Comparison of ENCODE assay signal across 22 cellular contexts in genomic region chrX:29858714-29859113, GRCh38.
A peak's percentile ranks its signal among the peaks of the same experiment; 100 is the strongest.
DNase-seq lines count a peak whose midpoint lies in the region; ATAC-seq and TF ChIP-seq lines count a peak whose summit lies in the region.
"Had no signal": no experiment of that assay in that cellular context is flagged by ENCODE, and none has a peak within 500 bp of the region (broad histone marks: within the 10 kb centered on the region; RNA-seq: fewer than 3 reads in every experiment).

No MANE protein-coding gene starts in this region.

- no peaks in the 10 kb centered on the region for H3K9me3 ChIP-seq in breast epithelium
- H3K9me3 ChIP-seq in SK-N-SH, result no peaks in the 10 kb centered on the region
- H3K9me3 ChIP-seq in fibroblast of lung (ENCODE audit: control insufficient read depth, insufficient read depth, low read depth, low read length), result no peaks in the 10 kb centered on the region
- H3K9me3 ChIP-seq in mesenchymal stem cell (ENCODE audit: control insufficient read depth, low read length), result no peaks in the 10 kb centered on the region
- H3K9me3 ChIP-seq: psoas muscle, SJSA1, tibial artery had no signal

- H3K4me3 ChIP-seq in breast epithelium (no peak overlapping the region), SK-N-SH (ENCODE audit: low read depth in 2 of 2, low read length in 1 of 2) (no peak overlapping the region), fibroblast of lung (replicated peaks in 1 of 4; ENCODE audit: control extremely low read depth in 1 of 4, insufficient read depth in 1 of 4, low read depth in 3 of 4, low read length in 4 of 4) (no peak overlapping the region), mesenchymal stem cell (ENCODE audit: insufficient read depth in 1 of 2, low read depth in 1 of 2, low read length in 2 of 2) (no peak overlapping the region)
- H3K4me3 ChIP-seq: PC-9, psoas muscle, SJSA1, tibial artery had no signal

- H3K79me2 ChIP-seq in SK-N-SH (ENCODE audit: insufficient read depth) (no peaks in the 10 kb centered on the region), fibroblast of lung (ENCODE audit: control insufficient read depth, insufficient read depth, low read length) (no peaks in the 10 kb centered on the region)

- H2BK15ac ChIP-seq in mesenchymal stem cell (ENCODE audit: low read depth, poor library complexity, severe bottlenecking), result no peak overlapping the region

- DNase-seq in MCF 10A (ENCODE audit: unreplicated experiment) (peak; percentile 0), breast epithelium (ENCODE audit: low spot score in 2 of 2) (no peak), SK-N-SH (no peak), fibroblast of lung (ENCODE audit: low read depth in 2 of 2) (peak; percentile 43 to 66), mesenchymal stem cell (no peak)
- no peak for DNase-seq in stimulated activated naive CD4-positive, alpha-beta T cell treated with Interleukin-2 at 50 U/mL for 16 hours (lab: John Stamatoyannopoulos, UW)
- DNase-seq: CD4-positive, CD25-positive, alpha-beta regulatory T cell; central memory CD4-positive, alpha-beta T cell; DMS153; effector memory CD4-positive, alpha-beta T cell; left colon; NCI-H1092; NCI-H748 treated with DMSO at 0.1 percent for 48 hours; PC-9; psoas muscle; T-helper 9 cell; tibial artery had no signal

- no peak overlapping the region for H3K4me3 Mint-ChIP-seq in MCF 10A (ENCODE audit: unreplicated experiment)
- H3K4me3 Mint-ChIP-seq: CD4-positive, CD25-positive, alpha-beta regulatory T cell; mesothelial cell of epicardium; neural crest cell had no signal

- no peaks in the 10 kb centered on the region for H3K79me1 ChIP-seq in mesenchymal stem cell (replicated peaks; ENCODE audit: low read length, poor library complexity, severe bottlenecking)

- H3K9ac ChIP-seq in SK-N-SH (no peak overlapping the region), fibroblast of lung (ENCODE audit: insufficient read depth, low read length) (no peak overlapping the region), mesenchymal stem cell (ENCODE audit: low read length) (no peak overlapping the region)

- TF ChIP-seq CTCF in MCF 10A (IDR thresholded peaks at IDR 0.05; ENCODE audit: unreplicated experiment) (no peak), breast epithelium (IDR thresholded peaks at IDR 0.05) (no peak), SK-N-SH (IDR thresholded peaks at IDR 0.05) (no peak), fibroblast of lung (conservative IDR thresholded peaks at IDR 0.05 in 1 of 2, IDR thresholded peaks at IDR 0.05 in 1 of 2; ENCODE audit: low read depth in 1 of 2, low read length in 2 of 2) (no peak)

- no peak overlapping the region for H2BK12ac ChIP-seq in mesenchymal stem cell (ENCODE audit: low read length in 2 of 2)

- no peak overlapping the region for H3K27ac Mint-ChIP-seq in MCF 10A (ENCODE audit: low read depth, unreplicated experiment)
- H3K27ac Mint-ChIP-seq: CD4-positive, CD25-positive, alpha-beta regulatory T cell; mesothelial cell of epicardium had no signal

- H2AK5ac ChIP-seq in mesenchymal stem cell (ENCODE audit: low read length, severe bottlenecking), result no peak overlapping the region

- no peak overlapping the region for H2BK120ac ChIP-seq in mesenchymal stem cell (ENCODE audit: low read depth, low read length)

- intact Hi-C loops in MCF 10A (cut with micrococcal nuclease), result no loop called here
- intact Hi-C loops in breast epithelium (cut with DNase I; ENCODE audit: low total_unique reads), result loop anchor here (10.0 kb wide), 1 partner anchor 354 kb away; no protein-coding TSS in a partner anchor

- H3K27ac ChIP-seq in breast epithelium (no peak overlapping the region), SK-N-SH (ENCODE audit: low read depth in 2 of 2, low read length in 1 of 2) (peak overlapping the region; percentile 36 to 52; a peak in 3 of 4 replicates), fibroblast of lung (ENCODE audit: insufficient read depth, low read length) (no peak overlapping the region), mesenchymal stem cell (ENCODE audit: low read length, poor library complexity, severe bottlenecking) (no peak overlapping the region)
- H3K27ac ChIP-seq: PC-9, psoas muscle, SJSA1, tibial artery had no signal

- no peaks in the 10 kb centered on the region for H3F3A ChIP-seq in SK-N-SH (replicated peaks; ENCODE audit: insufficient read depth)

- no TSS peak for BruUV-seq in MCF 10A (replicated peaks; lab: Mats Ljungman, UMichigan)

- ATAC-seq in HG02798 (IDR thresholded peaks at IDR 0.05; ENCODE audit: poor library complexity, unreplicated experiment), result no peak
- no peak for ATAC-seq in HG03354 (IDR thresholded peaks at IDR 0.05; ENCODE audit: poor library complexity, severe bottlenecking, unreplicated experiment)
- ATAC-seq: left colon, psoas muscle had no signal

- H3K36me3 ChIP-seq in breast epithelium (no peaks in the 10 kb centered on the region), SK-N-SH (replicated peaks in 1 of 2; ENCODE audit: control insufficient read depth in 1 of 2, insufficient read depth in 2 of 2, low read length in 1 of 2) (no peaks in the 10 kb centered on the region), fibroblast of lung (ENCODE audit: control insufficient read depth, insufficient read depth, low read length) (no peaks in the 10 kb centered on the region), mesenchymal stem cell (ENCODE audit: control insufficient read depth in 1 of 2, insufficient read depth in 2 of 2, low read depth in 1 of 2, low read length in 2 of 2) (no peaks in the 10 kb centered on the region)
- H3K36me3 ChIP-seq: SJSA1, tibial artery had no signal

- no peak for TF ChIP-seq POLR2A in breast epithelium (IDR thresholded peaks at IDR 0.05)

- H3K9me2 ChIP-seq in SK-N-SH, result no peaks in the 10 kb centered on the region

- no peak for TF ChIP-seq RAD21 in SK-N-SH (IDR thresholded peaks at IDR 0.05; ENCODE audit: low read length)

- peaks cover 41% of the 10 kb centered on the region for H3K27me3 Mint-ChIP-seq in MCF 10A (ENCODE audit: insufficient read depth, unreplicated experiment)
- H3K27me3 Mint-ChIP-seq: CD4-positive, CD25-positive, alpha-beta regulatory T cell had no signal

- H3K4me1 Mint-ChIP-seq in MCF 10A (ENCODE audit: insufficient read depth, unreplicated experiment), result no peaks in the 10 kb centered on the region
- H3K4me1 Mint-ChIP-seq: CD4-positive, CD25-positive, alpha-beta regulatory T cell; neural crest cell had no signal

- peak in 1 of 2 experiments; percentile 63; a peak in 2 of 4 replicates for TF ChIP-seq EP300 in SK-N-SH (IDR thresholded peaks at IDR 0.05; ENCODE audit: borderline replicate concordance in 1 of 2, low read depth in 1 of 2, low read length in 1 of 2)

- H4K20me1 ChIP-seq in SK-N-SH (ENCODE audit: insufficient read depth) (no peaks in the 10 kb centered on the region), fibroblast of lung (ENCODE audit: control insufficient read depth, extremely low read depth, insufficient read depth, low read length) (no peaks in the 10 kb centered on the region)

- H3K4me2 ChIP-seq in SK-N-SH, result no peak overlapping the region
- no peak overlapping the region for H3K4me2 ChIP-seq in fibroblast of lung (ENCODE audit: extremely low read depth, insufficient read depth, low read length)
- H3K4me2 ChIP-seq in mesenchymal stem cell (ENCODE audit: low read length, poor library complexity, severe bottlenecking), result no peak overlapping the region
- H3K4me2 ChIP-seq: PC-9 had no signal

- CTCF ChIA-PET in MCF 10A (lab: Yijun Ruan, JAX), result interaction anchor here (0.6 kb wide), 1 partner anchor 264 kb away, joined by 4 read pairs; no protein-coding TSS in a partner anchor
- CTCF ChIA-PET in SK-N-SH (lab: Yijun Ruan, JAX), result no interaction called here

- no peak overlapping the region for H2AFZ ChIP-seq in SK-N-SH (ENCODE audit: low read depth)
- H2AFZ ChIP-seq in fibroblast of lung (ENCODE audit: low read length), result no peak overlapping the region
- H2AFZ ChIP-seq in mesenchymal stem cell (ENCODE audit: low read depth, low read length), result no peak overlapping the region
- H2AFZ ChIP-seq: PC-9 had no signal

- no peak overlapping the region for H2BK5ac ChIP-seq in mesenchymal stem cell (ENCODE audit: low read depth, low read length, poor library complexity, severe bottlenecking)

- no peak overlapping the region for H3K18ac ChIP-seq in mesenchymal stem cell (ENCODE audit: low read depth in 1 of 2, low read length in 2 of 2)

- H3K9me3 Mint-ChIP-seq in MCF 10A (ENCODE audit: unreplicated experiment), result no peaks in the 10 kb centered on the region
- H3K9me3 Mint-ChIP-seq: mesothelial cell of epicardium, neural crest cell had no signal

- POLR2A ChIA-PET in MCF 10A (lab: Yijun Ruan, JAX) (no interaction called here), SK-N-SH (lab: Yijun Ruan, JAX) (no interaction called here)

- H3K36me3 Mint-ChIP-seq in MCF 10A (ENCODE audit: insufficient read depth, unreplicated experiment), result no peaks in the 10 kb centered on the region
- H3K36me3 Mint-ChIP-seq: CD4-positive, CD25-positive, alpha-beta regulatory T cell; mesothelial cell of epicardium had no signal

- H4K91ac ChIP-seq in mesenchymal stem cell (ENCODE audit: low read length), result no peak overlapping the region

- H4K8ac ChIP-seq in mesenchymal stem cell (ENCODE audit: low read length), result no peak overlapping the region

- no peak overlapping the region for H3K4ac ChIP-seq in mesenchymal stem cell (ENCODE audit: low read depth in 1 of 2, low read length in 2 of 2)

- H3K23ac ChIP-seq in mesenchymal stem cell (ENCODE audit: low read length in 2 of 2), result no peak overlapping the region

- peaks cover 0 to 8% of the 10 kb centered on the region in 2 donors for H3K27me3 ChIP-seq in breast epithelium
- H3K27me3 ChIP-seq in SK-N-SH (ENCODE audit: insufficient read depth), result no peaks in the 10 kb centered on the region
- no peaks in the 10 kb centered on the region for H3K27me3 ChIP-seq in fibroblast of lung (ENCODE audit: control insufficient read depth, insufficient read depth, low read length)
- no peaks in the 10 kb centered on the region for H3K27me3 ChIP-seq in mesenchymal stem cell (ENCODE audit: control insufficient read depth in 1 of 2, insufficient read depth in 1 of 2, low read length in 2 of 2)
- H3K27me3 ChIP-seq: SJSA1, tibial artery had no signal

- no peak overlapping the region for H3K14ac ChIP-seq in mesenchymal stem cell (ENCODE audit: low read length in 2 of 2)

- no peaks in the 10 kb centered on the region for H3K4me1 ChIP-seq in breast epithelium
- peaks cover 0 to 6% of the 10 kb centered on the region in 2 experiments; a peak in 1 of 4 replicates for H3K4me1 ChIP-seq in SK-N-SH (ENCODE audit: control insufficient read depth in 1 of 2, insufficient read depth in 2 of 2, low read depth in 1 of 2, low read length in 1 of 2)
- no peaks in the 10 kb centered on the region for H3K4me1 ChIP-seq in fibroblast of lung (ENCODE audit: control insufficient read depth, extremely low read depth, insufficient read depth, low read length)
- H3K4me1 ChIP-seq in mesenchymal stem cell (ENCODE audit: control insufficient read depth, insufficient read depth, low read depth, low read length), result no peaks in the 10 kb centered on the region
- H3K4me1 ChIP-seq: psoas muscle, SJSA1, tibial artery had no signal

TF ChIP-seq in SK-N-SH, 30 proteins besides CTCF, POLR2A, EP300 and RAD21 (continues in another document):
- TF ChIP-seq TCF12 (IDR thresholded peaks at IDR 0.05) (peak; percentile 75), TEAD4 (IDR thresholded peaks at IDR 0.05; ENCODE audit: borderline replicate concordance, insufficient read depth) (peak; percentile 37; the same call in 1 of the 2 replicates)

Comparison
In these comparisons a context has a peak if more than half of its experiments do, and no peak if none do; other contexts are left out.
1. DNase-seq: peak in MCF 10A (single experiment) and fibroblast of lung (2 of 2); none in breast epithelium (0 of 2), SK-N-SH (single experiment), mesenchymal stem cell (single experiment) and stimulated activated naive CD4-positive, alpha-beta T cell treated with Interleukin-2 at 50 U/mL for 16 hours (single experiment).
2. H3K27ac ChIP-seq: peak in SK-N-SH (2 of 2); none in breast epithelium (0 of 2), fibroblast of lung (single experiment) and mesenchymal stem cell (single experiment).